In genomic region chr16:66925322-66925840, GRCh38 we compare ENCODE assay signal across 9 cellular contexts. TPM values are rescaled to one million over a fixed set of nuclear protein-coding genes. Genes with fewer than 3 reads are reported as not detected.
A peak's percentile ranks its signal among the peaks of the same experiment; 100 is the strongest.
DNase-seq lines count a peak whose midpoint lies in the region; ATAC-seq, FAIRE-seq and TF ChIP-seq lines count a peak whose summit lies in the region.
"Had no signal": no experiment of that assay in that cellular context is flagged by ENCODE, and none has a peak within 500 bp of the region (broad histone marks: within the 10 kb centered on the region; RNA-seq: fewer than 3 reads in every experiment).

Gene RRAD (minus strand): TSS chr16:66925535. CDS start chr16:66925179, 356 bp downstream.

- peak within 1 kb of the TSS; percentile 72 to 77 (median 74) for H3K4me3 ChIP-seq in esophagus muscularis mucosa
- peak within 1 kb of the TSS; percentile 46 for H3K4me3 ChIP-seq in neural cell (ENCODE audit: low read length)
- H3K4me3 ChIP-seq: SK-N-MC had no signal

- H3K27ac ChIP-seq in esophagus muscularis mucosa (replicated peaks in 1 of 4) = peak within 1 kb of the TSS; percentile 92 to 95 (median 93)
- H3K27ac ChIP-seq in neural cell (ENCODE audit: low read length) = no peak within 1 kb of the TSS
- H3K27ac ChIP-seq: SK-N-MC had no signal

- no peaks in the 10 kb centered on the region for H3F3A ChIP-seq in neural cell (ENCODE audit: insufficient read depth, low read length, poor library complexity, severe bottlenecking)

- peaks cover 11 to 26% (median 16%) of the 10 kb centered on the region in 4 donors for H3K36me3 ChIP-seq in esophagus muscularis mucosa
- H3K36me3 ChIP-seq in neural cell (ENCODE audit: insufficient read depth, low read length) = no peaks in the 10 kb centered on the region

- WGBS in esophagus muscularis mucosa = no CpG with 5 or more reads among the region's 42 CpGs

- intact Hi-C loops in esophagus muscularis mucosa (cut with DNase I) = no loop called here

- H3K4me1 ChIP-seq in esophagus muscularis mucosa = peaks cover 46 to 85% (median 76%) of the 10 kb centered on the region in 4 donors

- H3K27me3 ChIP-seq in esophagus muscularis mucosa (peaks cover 0 to 3% (median 0%) of the 10 kb centered on the region in 4 donors), neural cell (ENCODE audit: insufficient read depth, low read depth, low read length) (peaks cover 35% of the 10 kb centered on the region)

- H2AFZ ChIP-seq in neural cell (ENCODE audit: low read depth, low read length) = no peak within 1 kb of the TSS

- no peaks in the 10 kb centered on the region for H3K9me2 ChIP-seq in neural cell (ENCODE audit: insufficient read depth, low read length)

- no peak within 1 kb of the TSS for H3K4me2 ChIP-seq in neural cell (ENCODE audit: low read length)

- no peak for TF ChIP-seq EP300 in esophagus muscularis mucosa (IDR thresholded peaks at IDR 0.05)
- TF ChIP-seq EP300 in neural cell (conservative IDR thresholded peaks at IDR 0.05; ENCODE audit: poor library complexity, severe bottlenecking) = no peak

- no peaks in the 10 kb centered on the region for H4K20me1 ChIP-seq in neural cell (ENCODE audit: insufficient read depth)

- H3K79me2 ChIP-seq in neural cell (replicated peaks; ENCODE audit: insufficient read depth, low read length) = no peaks in the 10 kb centered on the region

- ATAC-seq in HG02759 (IDR thresholded peaks at IDR 0.05; ENCODE audit: unreplicated experiment) = no peak

- peak within 1 kb of the TSS; percentile 13 for H3K9ac ChIP-seq in neural cell (ENCODE audit: low read length)

- FAIRE-seq in GM12892 (lab: Jason Lieb, UNC) = peak; percentile 71

- TF ChIP-seq CTCF in esophagus muscularis mucosa (IDR thresholded peaks at IDR 0.05) = no peak
- TF ChIP-seq CTCF in neural cell (IDR thresholded peaks at IDR 0.05; ENCODE audit: poor library complexity, severe bottlenecking) = no peak

- H3K9me3 ChIP-seq in esophagus muscularis mucosa (no peaks in the 10 kb centered on the region), neural cell (ENCODE audit: low read length) (no peaks in the 10 kb centered on the region)

- DNase-seq in GM12892 (ENCODE audit: insufficient read length) (no peak), RPMI7951 (ENCODE audit: low read depth) (peak; percentile 59), esophagus muscularis mucosa (ENCODE audit: extremely low spot score) (no peak), NCI-H510A (lab: John Stamatoyannopoulos, UW) (no peak), MV-4-11 (lab: John Stamatoyannopoulos, UW) (no peak)
- no peak for DNase-seq in activated CD4-positive, CD25-positive, alpha-beta regulatory T cell treated with anti-CD3 and anti-CD28 coated beads, Interleukin-2, amount 50 U/mL, for 72 hours

- no peak for TF ChIP-seq POLR2A in GM12892 (IDR thresholded peaks at IDR 0.05; ENCODE audit: low read depth, low read length)
- TF ChIP-seq POLR2A in esophagus muscularis mucosa (IDR thresholded peaks at IDR 0.05; ENCODE audit: low read depth) = peak; percentile 74

- TF ChIP-seq RAD21 in neural cell (conservative IDR thresholded peaks at IDR 0.05) = no peak

TF ChIP-seq in neural cell, 6 proteins besides CTCF, POLR2A, EP300 and RAD21:
- TF ChIP-seq EZH2 (IDR thresholded peaks at IDR 0.05; ENCODE audit: borderline replicate concordance, insufficient read depth, low read length, poor library complexity, severe bottlenecking) (no peak), MXI1 (conservative IDR thresholded peaks at IDR 0.05; ENCODE audit: poor library complexity, severe bottlenecking) (no peak), TAF1 (IDR thresholded peaks at IDR 0.05; ENCODE audit: low read depth) (no peak), POLR2AphosphoS5 (IDR thresholded peaks at IDR 0.05) (no peak), SMC3 (conservative IDR thresholded peaks at IDR 0.05; ENCODE audit: poor library complexity) (no peak)
- TF ChIP-seq, protein P1, sequence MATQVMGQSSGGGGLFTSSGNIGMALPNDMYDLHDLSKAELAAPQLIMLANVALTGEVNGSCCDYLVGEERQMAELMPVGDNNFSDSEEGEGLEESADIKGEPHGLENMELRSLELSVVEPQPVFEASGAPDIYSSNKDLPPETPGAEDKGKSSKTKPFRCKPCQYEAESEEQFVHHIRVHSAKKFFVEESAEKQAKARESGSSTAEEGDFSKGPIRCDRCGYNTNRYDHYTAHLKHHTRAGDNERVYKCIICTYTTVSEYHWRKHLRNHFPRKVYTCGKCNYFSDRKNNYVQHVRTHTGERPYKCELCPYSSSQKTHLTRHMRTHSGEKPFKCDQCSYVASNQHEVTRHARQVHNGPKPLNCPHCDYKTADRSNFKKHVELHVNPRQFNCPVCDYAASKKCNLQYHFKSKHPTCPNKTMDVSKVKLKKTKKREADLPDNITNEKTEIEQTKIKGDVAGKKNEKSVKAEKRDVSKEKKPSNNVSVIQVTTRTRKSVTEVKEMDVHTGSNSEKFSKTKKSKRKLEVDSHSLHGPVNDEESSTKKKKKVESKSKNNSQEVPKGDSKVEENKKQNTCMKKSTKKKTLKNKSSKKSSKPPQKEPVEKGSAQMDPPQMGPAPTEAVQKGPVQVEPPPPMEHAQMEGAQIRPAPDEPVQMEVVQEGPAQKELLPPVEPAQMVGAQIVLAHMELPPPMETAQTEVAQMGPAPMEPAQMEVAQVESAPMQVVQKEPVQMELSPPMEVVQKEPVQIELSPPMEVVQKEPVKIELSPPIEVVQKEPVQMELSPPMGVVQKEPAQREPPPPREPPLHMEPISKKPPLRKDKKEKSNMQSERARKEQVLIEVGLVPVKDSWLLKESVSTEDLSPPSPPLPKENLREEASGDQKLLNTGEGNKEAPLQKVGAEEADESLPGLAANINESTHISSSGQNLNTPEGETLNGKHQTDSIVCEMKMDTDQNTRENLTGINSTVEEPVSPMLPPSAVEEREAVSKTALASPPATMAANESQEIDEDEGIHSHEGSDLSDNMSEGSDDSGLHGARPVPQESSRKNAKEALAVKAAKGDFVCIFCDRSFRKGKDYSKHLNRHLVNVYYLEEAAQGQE (IDR thresholded peaks at IDR 0.05; ENCODE audit: borderline replicate concordance) = no peak

RNA-seq across cellular contexts. Expression of gene RRAD, which starts in this region (rescaled TPM):
- 0.66 TPM for polyA plus RNA-seq in GM12892 (2012; ENCODE audit: missing spikeins)
- 3.4 and 5.1 TPM in 2 replicates for total RNA-seq in RPMI7951 (2014; rRNA removed; shearing (Covaris generic))
- total RNA-seq in esophagus muscularis mucosa = 10 to 100 TPM; 36.4 to 64.9 (median 55.4) TPM
- 1.0 TPM in 2 replicates for polyA plus RNA-seq in neural cell
- polyA minus RNA-seq in neural cell = 0.46 and 0.49 TPM in 2 replicates
